In the genomic region with DNA sequence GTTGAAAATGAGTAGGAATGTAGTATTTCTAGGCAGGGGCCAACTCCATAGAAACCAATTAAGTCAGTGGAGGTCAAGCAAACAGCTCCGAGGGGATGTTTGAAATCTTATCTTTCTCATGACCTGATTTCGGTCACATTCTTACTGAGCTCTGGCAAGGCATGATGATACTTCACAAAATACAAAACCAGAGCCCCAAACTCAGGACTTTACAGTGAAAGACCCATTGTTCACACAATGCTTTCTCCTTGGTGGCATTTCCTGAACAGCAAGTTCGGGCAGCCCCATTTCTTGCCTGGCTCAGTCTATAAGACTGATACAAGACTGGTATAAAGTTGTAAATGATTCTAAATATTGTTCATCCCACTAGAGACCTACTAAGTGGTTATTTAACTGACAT, we compare ENCODE assay signal across 21 cellular contexts. TPM values are rescaled to one million over a fixed set of nuclear protein-coding genes. Genes with fewer than 3 reads are reported as not detected.
DNase-seq lines count a peak whose midpoint lies in the region; ATAC-seq and TF ChIP-seq lines count a peak whose summit lies in the region.
"Had no signal": no experiment of that assay in that cellular context is flagged by ENCODE, and none has a peak within 500 bp of the region (broad histone marks: within the 10 kb centered on the region; RNA-seq: fewer than 3 reads in every experiment).

No MANE protein-coding gene starts in this region.

- no peak overlapping the region for H2AFZ ChIP-seq in trophoblast cell (ENCODE audit: insufficient read depth, low read length, poor library complexity)
- H2AFZ ChIP-seq: PC-9 had no signal

- H3K4me3 ChIP-seq in epithelial cell of esophagus (ENCODE audit: low read length) (no peak overlapping the region), trophoblast cell (ENCODE audit: low read depth, low read length) (no peak overlapping the region)
- H3K4me3 ChIP-seq: HAP-1, PC-9 had no signal

- no peak for ATAC-seq in GM19452 (IDR thresholded peaks at IDR 0.05; ENCODE audit: unreplicated experiment)
- ATAC-seq in HG02981 (IDR thresholded peaks at IDR 0.05; ENCODE audit: unreplicated experiment), result no peak

- DNase-seq in ELF-1 (ENCODE audit: low read depth, low spot score) (peak; percentile 18), epithelial cell of esophagus (ENCODE audit: low read depth) (peak; percentile 55), islet precursor cell (peak; percentile 70), trophoblast cell (peak in 1 of 2 donors; percentile 19), superior temporal gyrus (ENCODE audit: extremely low spot score) (no peak), GOT3 (lab: John Stamatoyannopoulos, UW) (no peak)
- DNase-seq: BE2C, DMS79, MV-4-11, NCI-H1105 treated with DMSO at 0.1 percent for 48 hours, NCI-H2029 treated with DMSO at 0.1 percent for 48 hours, NCI-H226, NCI-H510A treated with DMSO at 0.1 percent for 48 hours, NCI-H748 treated with DMSO at 0.1 percent for 48 hours, PC-9, RPMI8226, SHP77 treated with DMSO at 0.1 percent for 48 hours had no signal

- H2BK12ac ChIP-seq in trophoblast cell (ENCODE audit: low read length), result no peak overlapping the region

- no peak overlapping the region for H4K8ac ChIP-seq in trophoblast cell (ENCODE audit: low read depth, low read length)

- peaks cover 18 to 22% of the 10 kb centered on the region in 2 experiments for H3K4me1 ChIP-seq in trophoblast cell (ENCODE audit: control insufficient read depth in 1 of 2, insufficient read depth in 2 of 2, low read length in 2 of 2)
- H3K4me1 ChIP-seq: BE2C, HAP-1 had no signal

- peaks cover 10% of the 10 kb centered on the region for H3K79me1 ChIP-seq in trophoblast cell (ENCODE audit: low read length)

- H3K23ac ChIP-seq in trophoblast cell (ENCODE audit: low read length), result no peak overlapping the region

- no peak overlapping the region for H3K4me2 ChIP-seq in trophoblast cell (ENCODE audit: low read length)
- H3K4me2 ChIP-seq: PC-9 had no signal

- no peaks in the 10 kb centered on the region for H3K36me3 ChIP-seq in trophoblast cell (ENCODE audit: control insufficient read depth in 1 of 2, insufficient read depth in 2 of 2, low read length in 2 of 2)
- H3K36me3 ChIP-seq: BE2C, HAP-1 had no signal

- TF ChIP-seq CTCF in epithelial cell of esophagus (IDR thresholded peaks at IDR 0.05; ENCODE audit: insufficient read depth, low read depth, low read length, missing control alignments), result no peak

- no peak overlapping the region for H3K4ac ChIP-seq in trophoblast cell (ENCODE audit: low read depth, low read length)

- peaks cover 2% of the 10 kb centered on the region for H3K79me2 ChIP-seq in trophoblast cell (ENCODE audit: control insufficient read depth, insufficient read depth, low read length, poor library complexity)

- H3K14ac ChIP-seq in trophoblast cell (ENCODE audit: low read length), result no peak overlapping the region

- no peaks in the 10 kb centered on the region for H3K27me3 ChIP-seq in trophoblast cell (ENCODE audit: insufficient read depth, low read length)
- H3K27me3 ChIP-seq: BE2C had no signal

- WGBS in trophoblast cell (ENCODE audit: extremely low coverage, insufficient coverage, insufficient read length), result no CpG with 5 or more reads among the region's 3 CpGs

- no peak overlapping the region for H2BK5ac ChIP-seq in trophoblast cell (ENCODE audit: low read depth, low read length, poor library complexity)

- H3K27ac ChIP-seq in trophoblast cell (ENCODE audit: low read depth, low read length), result peak overlapping the region; percentile 85
- H3K27ac ChIP-seq: PC-9 had no signal

- no peak overlapping the region for H4K12ac ChIP-seq in trophoblast cell (ENCODE audit: low read depth, low read length)

- no peak overlapping the region for H2BK120ac ChIP-seq in trophoblast cell (ENCODE audit: insufficient read depth, low read length, poor library complexity)

- H3K18ac ChIP-seq in trophoblast cell (ENCODE audit: low read length), result no peak overlapping the region

- H3K9me3 ChIP-seq in trophoblast cell (ENCODE audit: insufficient read depth, low read depth, low read length), result peaks cover 2% of the 10 kb centered on the region
- H3K9me3 ChIP-seq: BE2C, HAP-1 had no signal

- H4K91ac ChIP-seq in trophoblast cell (ENCODE audit: low read depth, low read length), result no peak overlapping the region

- H2AK5ac ChIP-seq in trophoblast cell (ENCODE audit: low read length), result no peak overlapping the region

- H3K9ac ChIP-seq in trophoblast cell (ENCODE audit: low read length), result no peak overlapping the region

RNA-seq across cellular contexts. Expression of gene LAMA1, which starts 53.3 kb away (rescaled TPM):
- 113 and 116 TPM in 2 replicates for polyA plus RNA-seq in trophoblast cell (2013)
- polyA plus RNA-seq: IgD-negative memory B cell had no signal

Comparison
In these comparisons a context has a peak if more than half of its experiments do, and no peak if none do; other contexts are left out.
1. DNase-seq: peak in ELF-1 (single experiment), epithelial cell of esophagus (single experiment) and islet precursor cell (single experiment); none in superior temporal gyrus (single experiment) and GOT3 (single experiment).